In genomic region chr4:8547108-8547911, GRCh38 we compare ENCODE assay signal across 9 cellular contexts. TPM values are rescaled to one million over a fixed set of nuclear protein-coding genes. Genes with fewer than 3 reads are reported as not detected.
DNase-seq lines count a peak whose midpoint lies in the region; TF ChIP-seq lines count a peak whose summit lies in the region.
"Had no signal": no experiment of that assay in that cellular context is flagged by ENCODE, and none has a peak within 500 bp of the region (broad histone marks: within the 10 kb centered on the region; RNA-seq: fewer than 3 reads in every experiment).

No MANE protein-coding gene starts in this region.

- H3K36me3 Mint-ChIP-seq in nephron progenitor cell (ENCODE audit: low read depth): no peaks in the 10 kb centered on the region

- H3K27me3 ChIP-seq in Karpas-422 (ENCODE audit: low read length): no peaks in the 10 kb centered on the region

- no peaks in the 10 kb centered on the region for H3K9me3 Mint-ChIP-seq in nephron progenitor cell

- H3K4me3 Mint-ChIP-seq in nephron progenitor cell: no peak overlapping the region

- no peaks in the 10 kb centered on the region for H4K20me1 ChIP-seq in Karpas-422 (ENCODE audit: insufficient read depth, low read depth, low read length)

- no peaks in the 10 kb centered on the region for H3K4me1 ChIP-seq in Karpas-422 (ENCODE audit: low read length)

- H3K79me2 ChIP-seq in Karpas-422 (ENCODE audit: low read length): no peaks in the 10 kb centered on the region

- no peak overlapping the region for H2AFZ ChIP-seq in Karpas-422 (ENCODE audit: low read length)

- H3K4me3 ChIP-seq in Karpas-422 (ENCODE audit: low read length) (no peak overlapping the region), cardiac fibroblast (replicated peaks in 1 of 2; ENCODE audit: low read depth in 2 of 2, low read length in 2 of 2) (no peak overlapping the region)

- TF ChIP-seq CTCF in cardiac fibroblast (IDR thresholded peaks at IDR 0.05; ENCODE audit: low read depth, low read length) (peak; percentile 16), nephron progenitor cell (IDR thresholded peaks at IDR 0.05) (peak; percentile 17)

- no peaks in the 10 kb centered on the region for H3K4me1 Mint-ChIP-seq in nephron progenitor cell

- no peaks in the 10 kb centered on the region for H3K9me2 ChIP-seq in Karpas-422 (replicated peaks; ENCODE audit: insufficient read depth, low read length)

- H3K9me3 ChIP-seq in Karpas-422 (ENCODE audit: low read length): no peaks in the 10 kb centered on the region

- peaks cover 40% of the 10 kb centered on the region for H3K27me3 Mint-ChIP-seq in nephron progenitor cell (ENCODE audit: low read depth, poor library complexity)

- H3K9ac ChIP-seq in Karpas-422 (ENCODE audit: low read length): no peak overlapping the region

- no peak overlapping the region for H3K4me2 ChIP-seq in Karpas-422 (ENCODE audit: low read depth, low read length, poor library complexity, severe bottlenecking)

- DNase-seq in EH (ENCODE audit: low read depth) (peak; percentile 68), Karpas-422 (peak; percentile 76), cardiac fibroblast (ENCODE audit: low read depth in 2 of 2) (peak; percentile 34 to 72), nephron progenitor cell (no peak), NCI-H1092 (lab: John Stamatoyannopoulos, UW) (no peak), SK-N-DZ (ENCODE audit: low spot score) (no peak), NCI-H446 (lab: John Stamatoyannopoulos, UW) (no peak)
- DNase-seq in stimulated activated CD4-positive, alpha-beta T cell treated with anti-CD3 and anti-CD28 coated beads, Interleukin-4, amount 100 ng/mL, for 1 hour: no peak

- H3K36me3 ChIP-seq in Karpas-422 (ENCODE audit: insufficient read depth, low read length): no peaks in the 10 kb centered on the region

- no peak overlapping the region for H3K27ac Mint-ChIP-seq in nephron progenitor cell

- no peak overlapping the region for H3K27ac ChIP-seq in Karpas-422 (ENCODE audit: low read length)

RNA-seq across cellular contexts. Expression of gene GPR78, which starts 32.9 kb away (rescaled TPM):
- total RNA-seq in Karpas-422 (2014; rRNA removed; shearing (Covaris generic); ENCODE audit: low replicate concordance): not detected in 2 replicates
- not detected in 2 replicates for polyA plus RNA-seq in SK-N-DZ (2014; cell fraction: cytosol; rRNA removed)
- 0.03 TPM in 1 of 2 replicates, not detected in the other for polyA plus RNA-seq in SK-N-DZ (2014; cell fraction: nucleus; rRNA removed)
- total RNA-seq: H4 had no signal

RNA-seq across cellular contexts. Expression of gene CPZ, which starts 45.3 kb away (rescaled TPM):
- not detected in 2 replicates for total RNA-seq in Karpas-422 (2014; rRNA removed; shearing (Covaris generic); ENCODE audit: low replicate concordance)
- polyA plus RNA-seq in SK-N-DZ (2014; cell fraction: cytosol; rRNA removed): 0.39 and 1.0 TPM in 2 replicates
- 0.65 and 1.9 TPM in 2 replicates for polyA plus RNA-seq in SK-N-DZ (2014; cell fraction: nucleus; rRNA removed)

Comparison
In these comparisons a context has a peak if more than half of its experiments do, and no peak if none do; other contexts are left out.
1. DNase-seq: peak in EH (single experiment), Karpas-422 (single experiment) and cardiac fibroblast (2 of 2); none in nephron progenitor cell (single experiment), NCI-H1092 (single experiment), SK-N-DZ (single experiment), NCI-H446 (0 of 2) and stimulated activated CD4-positive, alpha-beta T cell treated with anti-CD3 and anti-CD28 coated beads, Interleukin-4, amount 100 ng/mL, for 1 hour (single experiment).